ENCODE assay signal across 22 cellular contexts in the genomic region with DNA sequence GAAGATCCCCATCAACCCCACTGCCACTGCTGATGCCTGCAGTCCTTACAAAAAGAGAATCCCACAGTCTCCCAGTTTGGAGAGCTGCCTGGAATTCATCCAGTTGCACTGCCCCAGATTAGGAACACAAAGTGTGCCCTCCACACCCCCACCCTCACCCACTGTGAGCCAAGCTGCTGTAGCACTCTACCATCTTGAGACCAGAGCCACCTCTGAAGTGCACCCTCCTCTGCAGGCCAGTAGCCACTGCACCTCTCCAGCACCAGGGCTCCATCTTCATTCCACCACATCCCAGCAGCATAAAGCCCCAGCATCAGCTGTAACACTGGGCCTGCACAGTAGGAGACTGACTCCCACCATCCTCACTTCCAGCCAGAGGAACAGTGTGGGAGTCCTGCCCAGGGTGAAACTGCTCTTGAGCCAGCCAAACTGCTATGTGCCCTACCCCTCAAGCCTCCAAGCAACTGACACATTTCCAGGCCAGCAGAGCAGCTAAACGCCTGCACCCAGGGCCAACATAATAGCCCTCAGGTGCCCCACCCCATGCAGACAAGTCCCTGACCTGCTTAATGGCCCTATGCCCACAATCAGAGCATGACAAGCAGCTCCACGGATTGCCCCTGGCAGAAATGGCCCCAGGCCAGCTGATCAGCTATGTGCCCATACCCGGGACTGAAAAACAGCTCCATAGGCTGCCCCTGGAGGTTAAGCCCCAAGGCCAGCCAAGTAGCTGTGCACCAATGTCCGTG.
"Had no signal": no experiment of that assay in that cellular context is flagged by ENCODE, and none has a peak within 500 bp of the region (broad histone marks: within the 10 kb centered on the region; RNA-seq: fewer than 3 reads in every experiment).

No MANE protein-coding gene starts in this region.

- H3K9me3 ChIP-seq: neutrophil, testis had no signal

- H3K4me1 Mint-ChIP-seq: activated naive CD8-positive, alpha-beta T cell treated with anti-CD3 and anti-CD28 coated beads, Interleukin-2, amount 10 ng/mL, durations not matched to agents 7 days and 5 days; brain; central memory CD8-positive, alpha-beta T cell; stimulated activated naive CD8-positive, alpha-beta T cell treated with anti-CD3 and anti-CD28 coated beads, Interleukin-15, amount 100 ng/mL, for 72 hours had no signal

- H3K27ac ChIP-seq: coronary artery, neutrophil, parathyroid adenoma, skin epidermis, testis, uterus had no signal

- H3K9ac ChIP-seq: parathyroid adenoma had no signal

- H3K4me3 ChIP-seq: coronary artery, skin epidermis, testis, uterus had no signal

- H3K36me3 ChIP-seq: uterus had no signal

- H3K4me1 ChIP-seq: testis, uterus had no signal

- H3K4me3 Mint-ChIP-seq: activated naive CD8-positive, alpha-beta T cell treated with anti-CD3 and anti-CD28 coated beads, Interleukin-2, amount 10 ng/mL, durations not matched to agents 7 days and 5 days; activated T-helper 1 cell treated with anti-CD3 and anti-CD28 coated beads, Interleukin-12 subunit alpha, Interleukin-12 subunit beta, Interleukin-2, Interleukin-4 antibody, amounts not matched to agents 30 ng/mL and 10 ng/mL and 1 ng/mL, durations not matched to agents 14 hours and 24 hours and 36 hours; brain; central memory CD8-positive, alpha-beta T cell; memory B cell; naive thymus-derived CD8-positive, alpha-beta T cell; stimulated activated naive CD8-positive, alpha-beta T cell treated with anti-CD3 and anti-CD28 coated beads, Interleukin-15, amount 100 ng/mL, for 72 hours; T-helper 2 cell treated with Interferon-gamma antibody and Interleukin-4, amounts not matched to agents 5 μg/mL and 100 μg/mL, for 36 hours had no signal

- H3K27ac Mint-ChIP-seq: activated naive CD8-positive, alpha-beta T cell treated with anti-CD3 and anti-CD28 coated beads, Interleukin-2, amount 10 ng/mL, durations not matched to agents 7 days and 5 days; activated T-helper 1 cell treated with anti-CD3 and anti-CD28 coated beads, Interleukin-12 subunit alpha, Interleukin-12 subunit beta, Interleukin-2, Interleukin-4 antibody, amounts not matched to agents 30 ng/mL and 10 ng/mL and 1 ng/mL, durations not matched to agents 14 hours and 24 hours and 36 hours; brain; memory B cell; T-helper 2 cell treated with Interferon-gamma antibody and Interleukin-4, amounts not matched to agents 5 μg/mL and 100 μg/mL, for 36 hours had no signal

- H2AFZ ChIP-seq: parathyroid adenoma had no signal

- ATAC-seq: naive thymus-derived CD8-positive, alpha-beta T cell; stimulated activated naive CD8-positive, alpha-beta T cell treated with anti-CD3 and anti-CD28 coated beads, Interleukin-15, amount 100 ng/mL, for 72 hours had no signal

- DNase-seq: activated CD4-positive, CD25-positive, alpha-beta regulatory T cell treated with anti-CD3 and anti-CD28 coated beads, Interleukin-2, amount 50 U/mL, for 72 hours; activated naive CD4-positive, alpha-beta T cell; activated naive CD8-positive, alpha-beta T cell treated with anti-CD3 and anti-CD28 coated beads, Interleukin-2, amount 10 ng/mL, durations not matched to agents 7 days and 5 days; effector CD8-positive, alpha-beta T cell; foreskin melanocyte; head of caudate nucleus; naive thymus-derived CD8-positive, alpha-beta T cell; retina; stimulated activated CD4-positive, alpha-beta T cell treated with anti-CD3 and anti-CD28 coated beads, Interleukin-15, amount 100 ng/mL, for 24 hours; stimulated activated CD4-positive, alpha-beta T cell treated with anti-CD3 and anti-CD28 coated beads, Interleukin-4, amount 100 ng/mL, for 1 hour; stimulated activated naive CD8-positive, alpha-beta T cell treated with anti-CD3 and anti-CD28 coated beads, Interleukin-15, amount 100 ng/mL, for 72 hours; testis; uterus had no signal

- H3K27me3 ChIP-seq: neutrophil, testis, uterus had no signal

- H3K27me3 Mint-ChIP-seq: activated naive CD8-positive, alpha-beta T cell treated with anti-CD3 and anti-CD28 coated beads, Interleukin-2, amount 10 ng/mL, durations not matched to agents 7 days and 5 days; brain; central memory CD8-positive, alpha-beta T cell; memory B cell; naive thymus-derived CD8-positive, alpha-beta T cell; stimulated activated naive CD8-positive, alpha-beta T cell treated with anti-CD3 and anti-CD28 coated beads, Interleukin-15, amount 100 ng/mL, for 72 hours had no signal
